ENCODE assay signal across 16 cellular contexts in the genomic region with DNA sequence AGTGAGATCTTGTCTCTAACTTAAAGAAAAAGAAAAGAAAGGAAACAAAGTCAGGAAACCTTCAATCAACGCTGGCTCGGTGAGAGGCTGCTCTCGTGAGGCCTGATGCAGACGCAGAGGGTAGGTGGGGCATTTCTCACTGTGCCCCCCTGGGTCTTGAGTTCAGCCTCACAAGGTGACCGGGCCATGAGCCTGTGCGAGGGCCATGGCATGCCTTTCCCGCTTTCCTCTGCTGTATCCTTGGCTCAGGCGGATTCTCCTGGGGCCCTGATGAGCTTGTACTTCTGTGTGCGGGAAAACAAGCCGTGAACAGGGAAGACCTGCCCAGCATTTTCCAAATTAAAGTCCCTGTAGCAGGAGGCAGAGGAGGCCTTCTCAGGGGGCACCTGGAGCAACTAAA. TPM values are rescaled to one million over a fixed set of nuclear protein-coding genes. Genes with fewer than 3 reads are reported as not detected.
DNase-seq lines count a peak whose midpoint lies in the region; ATAC-seq and TF ChIP-seq lines count a peak whose summit lies in the region.
"Had no signal": no experiment of that assay in that cellular context is flagged by ENCODE, and none has a peak within 500 bp of the region (broad histone marks: within the 10 kb centered on the region; RNA-seq: fewer than 3 reads in every experiment).

No MANE protein-coding gene starts in this region.

- H3K9me3 ChIP-seq in right atrium auricular region (no peaks in the 10 kb centered on the region), heart left ventricle (no peaks in the 10 kb centered on the region), endodermal cell (ENCODE audit: control insufficient read depth, low read length) (no peaks in the 10 kb centered on the region), sigmoid colon (no peaks in the 10 kb centered on the region)
- H3K9me3 ChIP-seq: A549, BE2C, Caco-2 had no signal

- H3K9ac ChIP-seq in endodermal cell (ENCODE audit: extremely low read depth, low read length, poor library complexity, severe bottlenecking): no peak overlapping the region

- H3K27ac ChIP-seq in right atrium auricular region: peak overlapping the region in 1 of 2 donors; percentile 13
- peak overlapping the region in 1 of 12 donors; percentile 6 for H3K27ac ChIP-seq in heart left ventricle
- no peak overlapping the region for H3K27ac ChIP-seq in endodermal cell (ENCODE audit: low read depth, low read length)
- H3K27ac ChIP-seq in sigmoid colon: no peak overlapping the region
- H3K27ac ChIP-seq: A549 had no signal

- DNase-seq in right atrium auricular region (ENCODE audit: low spot score) (peak; percentile 40), heart left ventricle (no peak), endodermal cell (peak; percentile 34), sigmoid colon (peak; percentile 56)
- no peak for DNase-seq in activated T-cell treated with anti-CD3 and anti-CD28 coated beads, Interleukin-2, amount 50 U/mL, for 24 hours
- DNase-seq: BE2C; Caco-2; CD8-positive, alpha-beta memory T cell; DMS53; H9 had no signal

- no peaks in the 10 kb centered on the region for H3K27me3 ChIP-seq in right atrium auricular region
- H3K27me3 ChIP-seq in heart left ventricle: no peaks in the 10 kb centered on the region
- no peaks in the 10 kb centered on the region for H3K27me3 ChIP-seq in endodermal cell (ENCODE audit: control insufficient read depth, insufficient read depth, low read length, poor library complexity, severe bottlenecking)
- H3K27me3 ChIP-seq in sigmoid colon: no peaks in the 10 kb centered on the region
- H3K27me3 ChIP-seq: BE2C had no signal

- intact Hi-C loops in heart left ventricle (cut with DNase I): no loop called here
- intact Hi-C loops in sigmoid colon (cut with DNase I): no loop called here

- TF ChIP-seq EP300 in sigmoid colon (IDR thresholded peaks at IDR 0.05): no peak

- no peak for TF ChIP-seq CTCF in right atrium auricular region (IDR thresholded peaks at IDR 0.05)
- TF ChIP-seq CTCF in heart left ventricle (IDR thresholded peaks at IDR 0.05): no peak
- TF ChIP-seq CTCF in endodermal cell (conservative IDR thresholded peaks at IDR 0.05): no peak
- no peak for TF ChIP-seq CTCF in sigmoid colon (IDR thresholded peaks at IDR 0.05)

- H3K4me3 ChIP-seq in right atrium auricular region (no peak overlapping the region), heart left ventricle (no peak overlapping the region), endodermal cell (ENCODE audit: low read length) (no peak overlapping the region), sigmoid colon (no peak overlapping the region)
- H3K4me3 ChIP-seq: A549, GM12878, GM23338 had no signal

- peaks cover 92% of the 10 kb centered on the region for H3K36me3 ChIP-seq in right atrium auricular region
- peaks cover 0 to 72% (median 42%) of the 10 kb centered on the region in 9 donors for H3K36me3 ChIP-seq in heart left ventricle
- H3K36me3 ChIP-seq in endodermal cell (ENCODE audit: control insufficient read depth, insufficient read depth, low read length): no peaks in the 10 kb centered on the region
- peaks cover 0 to 11% (median 0%) of the 10 kb centered on the region in 4 donors for H3K36me3 ChIP-seq in sigmoid colon
- H3K36me3 ChIP-seq: BE2C had no signal

- ATAC-seq in heart left ventricle: no peak
- ATAC-seq in activated CD4-positive, CD25-positive, alpha-beta regulatory T cell treated with anti-CD3 and anti-CD28 coated beads, Interleukin-2, amount 50 U/mL, for 24 hours: no peak
- ATAC-seq: A549, GM12878, GM23338 had no signal

- H3K27me3 Mint-ChIP-seq in endodermal cell (ENCODE audit: insufficient read depth): no peaks in the 10 kb centered on the region
- H3K27me3 Mint-ChIP-seq in activated T-cell treated with anti-CD3 and anti-CD28 coated beads, Interleukin-2, amount 50 U/mL, for 24 hours: peaks cover 6% of the 10 kb centered on the region

- whole genome bisulfite sequencing in heart left ventricle, 4 donors: 84 to 92% (median 90%) methylated on average over 10 of the region's 10 CpGs
- WGBS in endodermal cell (ENCODE audit: insufficient coverage in 1 of 2, insufficient read length in 1 of 2), 2 experiments: 93 to 95% methylated on average over 10 of the region's 10 CpGs
- 93 to 94% methylated on average over 10 of the region's 10 CpGs for WGBS in sigmoid colon, 2 donors

- no peaks in the 10 kb centered on the region for H3K4me1 Mint-ChIP-seq in endodermal cell
- H3K4me1 Mint-ChIP-seq in activated T-cell treated with anti-CD3 and anti-CD28 coated beads, Interleukin-2, amount 50 U/mL, for 24 hours (ENCODE audit: low read depth): no peaks in the 10 kb centered on the region
- H3K4me1 Mint-ChIP-seq: CD8-positive, alpha-beta memory T cell had no signal

- H3K4me1 ChIP-seq in right atrium auricular region: peaks cover 0 to 23% of the 10 kb centered on the region in 2 donors
- peaks cover 0 to 23% (median 3%) of the 10 kb centered on the region in 12 donors for H3K4me1 ChIP-seq in heart left ventricle
- no peaks in the 10 kb centered on the region for H3K4me1 ChIP-seq in endodermal cell (ENCODE audit: control insufficient read depth, insufficient read depth, low read length)
- no peaks in the 10 kb centered on the region for H3K4me1 ChIP-seq in sigmoid colon
- H3K4me1 ChIP-seq: A549 had no signal

- TF ChIP-seq POLR2A in heart left ventricle (IDR thresholded peaks at IDR 0.05): no peak
- no peak for TF ChIP-seq POLR2A in sigmoid colon (IDR thresholded peaks at IDR 0.05)

- H3K4me3 Mint-ChIP-seq in endodermal cell: no peak overlapping the region
- no peak overlapping the region for H3K4me3 Mint-ChIP-seq in activated T-cell treated with anti-CD3 and anti-CD28 coated beads, Interleukin-2, amount 50 U/mL, for 24 hours
- H3K4me3 Mint-ChIP-seq: CD8-positive, alpha-beta memory T cell; GM23338; H9; IgD-negative memory B cell had no signal

- H3K27ac Mint-ChIP-seq in endodermal cell: no peak overlapping the region
- no peak overlapping the region for H3K27ac Mint-ChIP-seq in activated T-cell treated with anti-CD3 and anti-CD28 coated beads, Interleukin-2, amount 50 U/mL, for 24 hours
- H3K27ac Mint-ChIP-seq: CD8-positive, alpha-beta memory T cell; GM23338; H9; IgD-negative memory B cell had no signal

- no peaks in the 10 kb centered on the region for H3K36me3 Mint-ChIP-seq in endodermal cell (ENCODE audit: low read depth)
- H3K36me3 Mint-ChIP-seq in activated T-cell treated with anti-CD3 and anti-CD28 coated beads, Interleukin-2, amount 50 U/mL, for 24 hours (ENCODE audit: low read depth): no peaks in the 10 kb centered on the region
- H3K36me3 Mint-ChIP-seq: CD8-positive, alpha-beta memory T cell; IgD-negative memory B cell had no signal

- no peaks in the 10 kb centered on the region for H3K9me3 Mint-ChIP-seq in endodermal cell
- H3K9me3 Mint-ChIP-seq in activated T-cell treated with anti-CD3 and anti-CD28 coated beads, Interleukin-2, amount 50 U/mL, for 24 hours: no peaks in the 10 kb centered on the region
- H3K9me3 Mint-ChIP-seq: CD8-positive, alpha-beta memory T cell; GM23338; H9 had no signal

RNA-seq across cellular contexts. Expression of a gene that starts 20.2 kb away (rescaled TPM):
- total RNA-seq in right atrium auricular region: 100 to 1,000 TPM; 120 to 168 TPM
- total RNA-seq in heart left ventricle: 100 to 1,000 TPM in 2 of 9 donors, 10 to 100 TPM in 7; 36.3 to 109 (median 75.1) TPM
- 10 to 100 TPM; 22.7 to 25.7 TPM for polyA plus RNA-seq in heart left ventricle
- total RNA-seq in endodermal cell: 1 to 10 TPM; 1.3 to 2.9 TPM
- 2.3 TPM for polyA plus RNA-seq in endodermal cell (2013, experiment 1 of 2)
- 1.7 TPM for polyA plus RNA-seq in endodermal cell (2013, experiment 2 of 2)
- 10 to 100 TPM in 3 of 4 donors, 1 to 10 TPM in 1; 7.2 to 22.5 (median 14.2) TPM for total RNA-seq in sigmoid colon
- polyA plus RNA-seq in sigmoid colon: 1 to 10 TPM in 2 of 3 donors, under 1 TPM in 1; 0.46 to 3.8 (median 3.0) TPM
- total RNA-seq: HT1080 had no signal
- polyA plus RNA-seq: CD8-positive, alpha-beta memory T cell; GM23338 had no signal

Comparison
In these comparisons a context has a peak if more than half of its experiments do, and no peak if none do; other contexts are left out.
1. DNase-seq: peak in right atrium auricular region (single experiment), endodermal cell (single experiment) and sigmoid colon (single experiment); none in heart left ventricle (0 of 5) and activated T-cell treated with anti-CD3 and anti-CD28 coated beads, Interleukin-2, amount 50 U/mL, for 24 hours (single experiment).